Comparison of ENCODE assay signal across 1 cellular context in the genomic region with DNA sequence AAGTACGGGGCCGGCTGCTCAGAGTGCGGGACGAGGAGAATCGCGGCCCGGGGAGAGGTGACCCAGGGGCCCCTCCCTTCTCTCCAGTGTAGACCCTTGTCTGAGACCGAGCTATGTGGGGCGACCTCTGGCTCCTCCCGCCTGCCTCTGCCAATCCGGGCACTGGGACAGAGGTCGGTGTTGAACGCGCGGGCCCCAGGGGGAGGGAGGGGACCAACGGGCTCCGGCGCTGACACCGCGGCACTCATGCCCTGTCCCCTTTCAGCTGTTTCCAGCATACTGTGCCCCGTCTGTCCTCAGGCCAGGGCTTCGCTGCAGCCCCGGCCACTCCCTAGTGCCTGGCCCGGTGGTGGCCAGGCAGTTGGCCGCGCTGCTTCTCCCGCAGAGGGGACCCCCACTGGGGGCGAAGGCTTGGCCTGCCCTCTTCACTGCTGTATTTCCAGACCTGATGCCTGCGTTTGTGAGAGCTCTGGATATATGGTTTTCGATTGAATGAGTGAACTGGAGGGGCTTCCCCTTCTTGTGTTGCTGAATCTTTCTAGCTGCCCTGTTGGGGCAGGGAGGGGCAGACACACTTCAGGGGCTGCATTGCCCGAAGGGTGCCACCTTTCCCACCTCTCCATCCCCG.
A peak's percentile ranks its signal among the peaks of the same experiment; 100 is the strongest.
TF ChIP-seq lines count a peak whose summit lies in the region.

No MANE protein-coding gene starts in this region.

TF ChIP-seq in HepG2, 621 proteins besides CTCF, POLR2A, EP300 and RAD21 (continued from another document):
- TF ChIP-seq, protein P1, sequence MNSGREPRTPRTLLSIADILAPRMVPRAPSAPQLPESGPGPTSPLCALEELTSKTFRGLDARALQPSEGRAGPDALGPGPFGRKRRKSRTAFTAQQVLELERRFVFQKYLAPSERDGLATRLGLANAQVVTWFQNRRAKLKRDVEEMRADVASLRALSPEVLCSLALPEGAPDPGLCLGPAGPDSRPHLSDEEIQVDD (CRISPR knock-in tag; IDR thresholded peaks at IDR 0.05; ENCODE audit: borderline replicate concordance): 0 out of 2 replicates have a peak, but pooled peaks have one; percentile 44
- TF ChIP-seq AHR (CRISPR knock-in tag; IDR thresholded peaks at IDR 0.05) (no peak), HNRNPL (IDR thresholded peaks at IDR 0.05; ENCODE audit: low read depth, low read length) (peak; percentile 77; the same call in 1 of the 2 replicates), ZFP36L2 (CRISPR knock-in tag; IDR thresholded peaks at IDR 0.05) (no peak), ZNF350 (CRISPR knock-in tag; IDR thresholded peaks at IDR 0.05; ENCODE audit: borderline replicate concordance, low read depth) (no peak), ONECUT2 (CRISPR knock-in tag; IDR thresholded peaks at IDR 0.05) (no peak), BCL6 (CRISPR knock-in tag; IDR thresholded peaks at IDR 0.05) (peak; percentile 8; the same call in 1 of the 2 replicates)
